8 cellular contexts compared by ENCODE assay signal in the genomic region with DNA sequence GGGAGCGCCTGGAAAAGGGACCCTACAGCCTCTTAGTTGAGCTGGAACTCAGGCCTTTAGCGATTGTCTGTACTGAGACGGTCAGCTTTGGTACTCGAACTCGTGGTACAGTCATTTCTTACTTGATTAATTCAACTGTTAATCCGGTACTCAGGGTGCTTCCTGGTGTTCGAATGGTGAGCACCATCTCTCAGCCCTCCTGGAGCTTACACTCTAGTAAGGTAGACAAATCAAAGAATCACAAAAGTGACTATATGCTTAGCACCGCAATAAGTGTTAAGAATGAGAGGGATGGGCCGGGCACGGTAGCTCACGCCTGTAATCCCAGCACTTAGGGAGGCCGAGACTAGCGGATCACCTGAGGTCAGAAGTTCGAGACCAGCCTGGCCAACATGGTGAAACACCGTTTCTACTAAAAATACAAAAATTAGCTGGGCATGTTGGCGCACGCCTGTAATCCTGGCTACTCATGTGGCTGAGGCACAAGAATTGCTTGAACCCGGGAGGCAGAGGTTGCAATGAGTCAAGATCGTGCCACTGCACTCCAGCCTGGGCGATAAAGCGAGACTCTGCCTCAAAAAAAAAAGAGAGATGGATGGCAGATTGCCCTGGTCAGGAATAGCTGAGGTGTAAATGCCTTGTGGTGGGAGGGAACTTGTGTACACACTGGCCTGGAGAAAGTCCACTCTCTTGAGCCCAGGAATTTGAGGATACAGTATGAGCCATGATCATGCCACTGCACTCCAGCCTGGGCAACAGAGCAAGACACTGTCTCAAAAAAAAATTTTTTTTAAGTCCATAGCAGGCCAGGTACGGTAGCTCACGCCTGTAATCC. TPM values are rescaled to one million over a fixed set of nuclear protein-coding genes. Genes with fewer than 3 reads are reported as not detected.
A peak's percentile ranks its signal among the peaks of the same experiment; 100 is the strongest.
DNase-seq lines count a peak whose midpoint lies in the region; ATAC-seq, FAIRE-seq and TF ChIP-seq lines count a peak whose summit lies in the region.

No MANE protein-coding gene starts in this region.

- no peak for FAIRE-seq in pancreas (lab: Jason Lieb, UNC)

- TF ChIP-seq CTCF in GM12865 (IDR thresholded peaks at IDR 0.05; ENCODE audit: insufficient read depth, low read depth, low read length, missing control alignments) = no peak
- no peak for TF ChIP-seq CTCF in PC-3 (conservative IDR thresholded peaks at IDR 0.05; ENCODE audit: low read depth, low read length)
- TF ChIP-seq CTCF in epithelial cell of esophagus (IDR thresholded peaks at IDR 0.05; ENCODE audit: insufficient read depth, low read depth, low read length, missing control alignments) = no peak
- no peak for TF ChIP-seq CTCF in pancreas (IDR thresholded peaks at IDR 0.05)

- CTCF ChIA-PET in PC-3 (lab: Charles Lee) = no interaction called here

- H3K9me3 ChIP-seq in PC-3 (ENCODE audit: low read length) = no peaks in the 10 kb centered on the region
- no peaks in the 10 kb centered on the region for H3K9me3 ChIP-seq in pancreas

- TSS peak; percentile 53 for BruUV-seq in PC-3 (replicated peaks; lab: Mats Ljungman, UMichigan)

- no peaks in the 10 kb centered on the region for H3F3A ChIP-seq in PC-3 (ENCODE audit: low read length, unreplicated experiment)

- H3K36me3 ChIP-seq in PC-3 (ENCODE audit: low read depth, low read length) (peaks cover 39% of the 10 kb centered on the region), pancreas (peaks cover 0 to 18% (median 0%) of the 10 kb centered on the region in 3 donors)

- peak; percentile 44 for DNase-seq in GM12865 (ENCODE audit: low read depth)
- peak; percentile 28 for DNase-seq in PC-3
- DNase-seq in epithelial cell of esophagus (ENCODE audit: low read depth) = peak; percentile 47
- no peak for DNase-seq in pancreas
- DNase-seq in DMS 273 treated with DMSO at 0.1 percent for 48 hours (lab: John Stamatoyannopoulos, UW) = no peak
- DNase-seq in hippocampal formation (lab: John Stamatoyannopoulos, UW) = no peak
- no peak for DNase-seq in HCEC 1CT

- H3K27ac ChIP-seq in PC-3 (ENCODE audit: low read length) (peak overlapping the region; percentile 35), pancreas (no peak overlapping the region)

- H3K4me2 ChIP-seq in PC-3 (ENCODE audit: low read length) = peak overlapping the region; percentile 84

- ATAC-seq in PC-3 (no peak), pancreas (no peak), HG02623 (IDR thresholded peaks at IDR 0.05; ENCODE audit: unreplicated experiment) (no peak)

- 49 to 51% methylated on average over 23 of the region's 23 CpGs for WGBS in pancreas, 2 donors

- H3K27me3 ChIP-seq in PC-3 (ENCODE audit: low read length) (no peaks in the 10 kb centered on the region), pancreas (no peaks in the 10 kb centered on the region)

- intact Hi-C loops in PC-3 (cut with micrococcal nuclease) (no loop called here), pancreas (cut with DNase I) (no loop called here)

- peaks cover 19% of the 10 kb centered on the region; the same call in 1 of the 2 replicates for H3K4me1 ChIP-seq in PC-3 (ENCODE audit: insufficient read depth, low read length)
- H3K4me1 ChIP-seq in pancreas = peaks cover 0 to 9% (median 0%) of the 10 kb centered on the region in 3 donors

- H2AFZ ChIP-seq in PC-3 (ENCODE audit: low read length) = peak overlapping the region; percentile 82

- peaks cover 59% of the 10 kb centered on the region for H3K79me2 ChIP-seq in PC-3 (ENCODE audit: low read length)

- 0 out of 2 replicates have a peak, but pooled peaks cover 6% of the 10 kb centered on the region for H4K20me1 ChIP-seq in PC-3 (ENCODE audit: low read length)

- peak overlapping the region; percentile 95 for H3K9ac ChIP-seq in PC-3 (ENCODE audit: low read length)

- H3K4me3 ChIP-seq in GM12865 (ENCODE audit: low read depth, low read length) = peak overlapping the region; percentile 92
- peak overlapping the region; percentile 94 for H3K4me3 ChIP-seq in PC-3 (ENCODE audit: low read length)
- peak overlapping the region; percentile 77 for H3K4me3 ChIP-seq in epithelial cell of esophagus (ENCODE audit: low read length)
- H3K4me3 ChIP-seq in pancreas = peak overlapping the region; percentile 80 to 97 (median 90)

- POLR2A ChIA-PET in PC-3 (lab: Charles Lee; ENCODE audit: unreplicated experiment) = no interaction called here

- H3K9me2 ChIP-seq in PC-3 (replicated peaks; ENCODE audit: low read length) = no peaks in the 10 kb centered on the region

RNA-seq across cellular contexts. Expression of a gene that starts 1.0 kb away (rescaled TPM):
- total RNA-seq in PC-3 (2014; rRNA removed) (113 and 149 TPM in 2 replicates), pancreas (10 to 100 TPM in 5 of 6 donors, 1 to 10 TPM in 1; 8.7 to 19.5 (median 12.8) TPM)
- 10 to 100 TPM; 15.8 to 19.9 TPM for polyA plus RNA-seq in pancreas

RNA-seq across cellular contexts. Expression of a gene that starts 54.2 kb away (rescaled TPM):
- total RNA-seq in PC-3 (2014; rRNA removed) (0.22 and 0.52 TPM in 2 replicates), pancreas (1,000 to 10,000 TPM in 1 of 6 donors, 100 to 1,000 TPM in 3, 10 to 100 TPM in 2; 67.2 to 1,206 (median 163) TPM)
- 100 to 1,000 TPM; 138 to 141 TPM for polyA plus RNA-seq in pancreas

RNA-seq across cellular contexts. Expression of a gene that starts 55.8 kb away (rescaled TPM):
- total RNA-seq in PC-3 (2014; rRNA removed) = 5.9 and 6.3 TPM in 2 replicates
- under 1 TPM in 5 of 6 donors, not detected in 1; 0.14 to 0.87 (median 0.24) TPM for total RNA-seq in pancreas
- not detected for polyA plus RNA-seq in pancreas

Comparison
In these comparisons a context has a peak if more than half of its experiments do, and no peak if none do; other contexts are left out.
1. DNase-seq: peak in GM12865 (single experiment), PC-3 (single experiment) and epithelial cell of esophagus (single experiment); none in pancreas (0 of 6), DMS 273 treated with DMSO at 0.1 percent for 48 hours (single experiment), hippocampal formation (0 of 2) and HCEC 1CT (single experiment).
2. RNA of a gene that starts 54.2 kb away (total RNA-seq): 67.2 to 1,206 TPM in pancreas; 0.22 to 0.52 TPM in PC-3; every median in the first group is over 10 times any median in the second.
3. Peak in every context shown above with its lines, with median percentiles within 50 percentile points of each other: H3K4me3 ChIP-seq.